Comparison of ENCODE assay signal across 1 cellular context in genomic region chr18:35290070-35290735, GRCh38.
A peak's percentile ranks its signal among the peaks of the same experiment; 100 is the strongest.
TF ChIP-seq lines count a peak whose summit lies in the region.

TSS of gene ZSCAN30 (minus strand) at chr18:35290229. CDS start at chr18:35264352, 25,877 bp downstream.

TF ChIP-seq in GM12878, 131 proteins besides CTCF, POLR2A, EP300 and RAD21 (continued from another document and continues in another):
- TF ChIP-seq ZBTB33 (IDR thresholded peaks at IDR 0.05) (no peak), IRF5 (IDR thresholded peaks at IDR 0.05; ENCODE audit: borderline replicate concordance) (no peak), PRDM15 (CRISPR knock-in tag; IDR thresholded peaks at IDR 0.05) (no peak), RAD51 (IDR thresholded peaks at IDR 0.05) (0 out of 2 replicates have a peak, but pooled peaks have one; percentile 33), SRF (IDR thresholded peaks at IDR 0.05; ENCODE audit: low read depth in 2 of 2, low read length in 2 of 2) (0 out of 4 replicates have a peak, but pooled peaks of 1 of the 2 experiments have one; percentile 5), YY1 (IDR thresholded peaks at IDR 0.05; ENCODE audit: low read depth, low read length) (peak; percentile 91), ESRRA (IDR thresholded peaks at IDR 0.05; ENCODE audit: low read length) (peak; percentile 63; the same call in 1 of the 2 replicates), SMARCA5 (IDR thresholded peaks at IDR 0.05) (peak; percentile 83), MEF2B (IDR thresholded peaks at IDR 0.05; ENCODE audit: partially characterized antibody, poor library complexity, severe bottlenecking) (no peak), RUNX3 (IDR thresholded peaks at IDR 0.05; ENCODE audit: low read length) (peak; percentile 63), WRNIP1 (IDR thresholded peaks at IDR 0.05; ENCODE audit: borderline replicate concordance, low read depth, low read length) (no peak), NR2C2 (IDR thresholded peaks at IDR 0.05; ENCODE audit: borderline replicate concordance, control insufficient read depth, insufficient read length, low read depth) (no peak), TCF3 (IDR thresholded peaks at IDR 0.05; ENCODE audit: borderline replicate concordance, insufficient read depth, low read depth, low read length) (0 out of 2 replicates have a peak, but pooled peaks have one; percentile 62), USF2 (IDR thresholded peaks at IDR 0.05; ENCODE audit: borderline replicate concordance, low read depth, low read length) (no peak), NKRF (conservative IDR thresholded peaks at IDR 0.05) (peak; percentile 62), NBN (IDR thresholded peaks at IDR 0.05) (peak; percentile 97), SP1 (IDR thresholded peaks at IDR 0.05; ENCODE audit: low read depth, low read length) (peak; percentile 58), HDGF (IDR thresholded peaks at IDR 0.05) (peak; percentile 66), NFIC (IDR thresholded peaks at IDR 0.05; ENCODE audit: low read depth, low read length) (no peak; the same call in 1 of the 2 replicates), TCF12 (IDR thresholded peaks at IDR 0.05; ENCODE audit: low read depth, low read length) (0 out of 2 replicates have a peak, but pooled peaks have one; percentile 63), ZNF687 (IDR thresholded peaks at IDR 0.05) (peak; percentile 85), SIX5 (IDR thresholded peaks at IDR 0.05; ENCODE audit: low read depth, low read length, severe bottlenecking) (peak; percentile 23), POLR2AphosphoS2 (IDR thresholded peaks at IDR 0.05; ENCODE audit: low read depth, low read length) (peak; percentile 72), ZZZ3 (IDR thresholded peaks at IDR 0.05; ENCODE audit: control insufficient read depth, insufficient read length, low read depth) (no peak), RELB (IDR thresholded peaks at IDR 0.05; ENCODE audit: low read depth) (peak; percentile 89), SREBF2 (IDR thresholded peaks at IDR 0.05; ENCODE audit: low read length) (no peak), ZBED1 (IDR thresholded peaks at IDR 0.05; ENCODE audit: borderline replicate concordance) (no peak), MYC (IDR thresholded peaks at IDR 0.05; ENCODE audit: insufficient read depth, insufficient read length, insufficient replicate concordance, low read length, severe bottlenecking) (no peak), BCL3 (IDR thresholded peaks at IDR 0.05; ENCODE audit: borderline replicate concordance, insufficient read depth, low read depth, low read length, poor library complexity, severe bottlenecking) (peak; percentile 39), BMI1 (IDR thresholded peaks at IDR 0.05; ENCODE audit: borderline replicate concordance) (no peak), ZNF24 (IDR thresholded peaks at IDR 0.05) (peak; percentile 77), NR2F1 (conservative IDR thresholded peaks at IDR 0.05) (peak; percentile 70; the same call in 1 of the 2 replicates), ZNF207 (IDR thresholded peaks at IDR 0.05; ENCODE audit: borderline replicate concordance) (peak; percentile 81), KLF5 (IDR thresholded peaks at IDR 0.05; ENCODE audit: partially characterized antibody) (peak; percentile 36), BCL11A (IDR thresholded peaks at IDR 0.05; ENCODE audit: low read depth, low read length) (0 out of 2 replicates have a peak, but pooled peaks have one; percentile 39), MXI1 (IDR thresholded peaks at IDR 0.05; ENCODE audit: low read depth, low read length) (peak; percentile 62; the same call in 1 of the 2 replicates), BRCA1 (IDR thresholded peaks at IDR 0.05; ENCODE audit: low read depth, low read length) (no peak), ETV6 (conservative IDR thresholded peaks at IDR 0.05 in 1 of 2, IDR thresholded peaks at IDR 0.05 in 1 of 2; ENCODE audit: borderline replicate concordance in 1 of 2, low read depth in 1 of 2) (peak in 1 of 2 experiments; percentile 15; a peak in 1 of 4 replicates), ZNF274 (IDR thresholded peaks at IDR 0.05; ENCODE audit: insufficient read depth, insufficient read length) (no peak), RB1 (IDR thresholded peaks at IDR 0.05; ENCODE audit: borderline replicate concordance) (peak; percentile 90; the same call in 1 of the 2 replicates), STAT3 (IDR thresholded peaks at IDR 0.05; ENCODE audit: low read depth, low read length) (peak; percentile 4; the same call in 1 of the 2 replicates), CREM (IDR thresholded peaks at IDR 0.05; ENCODE audit: low read depth) (peak; percentile 88), SMAD1 (IDR thresholded peaks at IDR 0.05; ENCODE audit: low read depth, partially characterized antibody) (no peak), HSF1 (IDR thresholded peaks at IDR 0.05; ENCODE audit: low read depth, low read length) (no peak)
